35 cellular contexts compared by ENCODE assay signal in genomic region chr2:16374671-16375070, GRCh38.
"Had no signal": no experiment of that assay in that cellular context is flagged by ENCODE, and none has a peak within 500 bp of the region (broad histone marks: within the 10 kb centered on the region; RNA-seq: fewer than 3 reads in every experiment).

No MANE protein-coding gene starts in this region.

- DNase-seq: Karpas-422, Kasumi-1, MG63, MM.1S, MV-4-11, NCI-H1048, NCI-H1092, NCI-H1092 treated with DMSO at 0.1 percent for 48 hours, NCI-H1105, NCI-H1105 treated with DMSO at 0.1 percent for 48 hours, NCI-H1417, NCI-H1417 treated with DMSO at 0.1 percent for 48 hours, NCI-H1436, NCI-H1436 treated with DMSO at 0.1 percent for 48 hours, NCI-H146, NCI-H1694, NCI-H1694 treated with DMSO at 0.1 percent for 48 hours, NCI-H187, NCI-H187 treated with DMSO at 0.1 percent for 48 hours, NCI-H1930, NCI-H2029, NCI-H2029 treated with DMSO at 0.1 percent for 48 hours, NCI-H2081, NCI-H2081 treated with DMSO at 0.1 percent for 48 hours, NCI-H2107, NCI-H2171, NCI-H2171 treated with DMSO at 0.1 percent for 48 hours, NCI-H2227 treated with DMSO at 0.1 percent for 48 hours, NCI-H226, NCI-H345, NCI-H446, NCI-H446 treated with DMSO at 0.1 percent for 48 hours, NCI-H510A, NCI-H510A treated with DMSO at 0.1 percent for 48 hours, NCI-H524 had no signal

- H3K9me3 ChIP-seq: MG63 had no signal

- H3K27me3 ChIP-seq: MG63 had no signal

- H3K4me3 ChIP-seq: MG63 had no signal

- H3K36me3 ChIP-seq: MG63 had no signal
